Comparison of ENCODE assay signal across 16 cellular contexts in the genomic region with DNA sequence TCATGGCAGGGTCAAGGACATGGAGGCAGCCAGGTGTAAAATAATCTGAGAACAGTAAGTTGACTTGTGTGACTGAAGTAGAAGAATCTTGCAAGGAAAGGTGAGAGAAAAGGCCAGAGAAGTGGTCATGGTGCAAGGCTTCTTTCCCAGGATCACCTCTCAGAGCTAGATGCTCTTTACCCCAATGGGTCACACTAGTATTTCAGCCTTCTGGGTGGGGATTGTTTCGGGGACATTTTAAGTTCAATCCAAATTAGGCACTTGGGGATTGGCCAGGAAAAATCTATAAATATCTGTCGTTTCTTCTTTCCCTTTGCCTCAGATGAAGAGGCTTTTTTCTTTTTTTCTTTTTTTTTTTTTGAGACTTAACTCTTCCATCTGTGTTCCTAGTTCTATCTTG.
DNase-seq lines count a peak whose midpoint lies in the region; ATAC-seq and TF ChIP-seq lines count a peak whose summit lies in the region.
"Had no signal": no experiment of that assay in that cellular context is flagged by ENCODE, and none has a peak within 500 bp of the region (broad histone marks: within the 10 kb centered on the region; RNA-seq: fewer than 3 reads in every experiment).

No MANE protein-coding gene starts in this region.

- no peak overlapping the region for H3K18ac ChIP-seq in trophoblast cell (ENCODE audit: low read length)

- H3K4me1 ChIP-seq in trophoblast cell (ENCODE audit: control insufficient read depth in 1 of 2, insufficient read depth in 2 of 2, low read length in 2 of 2): peaks cover 11 to 12% of the 10 kb centered on the region in 2 experiments

- H4K12ac ChIP-seq in trophoblast cell (ENCODE audit: low read depth, low read length): no peak overlapping the region

- no peak overlapping the region for H3K14ac ChIP-seq in trophoblast cell (ENCODE audit: low read length)

- peaks cover 2% of the 10 kb centered on the region for H3K79me1 ChIP-seq in trophoblast cell (ENCODE audit: low read length)

- POLR2A ChIA-PET in AG04450 (lab: Yijun Ruan, JAX): interaction anchor here (0.6 kb wide), 1 partner anchor 20 kb away, joined by 4 read pairs; no protein-coding TSS in a partner anchor

- no peak overlapping the region for H4K91ac ChIP-seq in trophoblast cell (ENCODE audit: low read depth, low read length)

- no peak for TF ChIP-seq CTCF in AG04450 (IDR thresholded peaks at IDR 0.05; ENCODE audit: low read depth, low read length)

- H2AK5ac ChIP-seq in trophoblast cell (ENCODE audit: low read length): no peak overlapping the region

- no peak overlapping the region for H3K9ac ChIP-seq in trophoblast cell (ENCODE audit: low read length)
- H3K9ac ChIP-seq: KMS-11 had no signal

- H3K4ac ChIP-seq in trophoblast cell (ENCODE audit: low read depth, low read length): no peak overlapping the region

- H3K23ac ChIP-seq in trophoblast cell (ENCODE audit: low read length): no peak overlapping the region

- H3K27me3 ChIP-seq in AG04450 (ENCODE audit: control insufficient read depth, insufficient read depth, low read length) (no peaks in the 10 kb centered on the region), trophoblast cell (ENCODE audit: insufficient read depth, low read length) (no peaks in the 10 kb centered on the region)
- H3K27me3 ChIP-seq: neutrophil had no signal

- H3K36me3 ChIP-seq in trophoblast cell (ENCODE audit: control insufficient read depth in 1 of 2, insufficient read depth in 2 of 2, low read length in 2 of 2): peaks cover 6% of the 10 kb centered on the region in 2 experiments

- DNase-seq in AG04450 (ENCODE audit: low read depth, low spot score) (no peak), EH (ENCODE audit: low read depth) (peak; percentile 15), epithelial cell of prostate (ENCODE audit: low read depth, low spot score) (no peak), trophoblast cell (no peak), HPDE6-E6E7 (ENCODE audit: extremely low spot score) (no peak), islet precursor cell (no peak)
- DNase-seq in stimulated activated naive CD4-positive, alpha-beta T cell (lab: John Stamatoyannopoulos, UW): no peak
- DNase-seq: activated CD8-positive, alpha-beta memory T cell treated with anti-CD3 and anti-CD28 coated beads, Interleukin-2, amount 50 U/mL, for 48 hours; anterior cingulate cortex; effector CD8-positive, alpha-beta T cell; left cardiac atrium; NCI-H1694 treated with DMSO at 0.1 percent for 48 hours; stimulated activated CD4-positive, alpha-beta T cell treated with anti-CD3 and anti-CD28 coated beads, Interleukin-15, amount 100 ng/mL, for 24 hours had no signal

- no peak overlapping the region for H2BK120ac ChIP-seq in trophoblast cell (ENCODE audit: insufficient read depth, low read length, poor library complexity)

- H3K27ac ChIP-seq in AG04450 (ENCODE audit: low read depth, low read length) (peak overlapping the region; percentile 47), epithelial cell of prostate (peak overlapping the region; percentile 69), trophoblast cell (ENCODE audit: low read depth, low read length) (peak overlapping the region; percentile 39)
- H3K27ac ChIP-seq: KMS-11 had no signal

- no peak overlapping the region for H3K4me2 ChIP-seq in trophoblast cell (ENCODE audit: low read length)
- H3K4me2 ChIP-seq: KMS-11 had no signal

- ATAC-seq in GM21723 (IDR thresholded peaks at IDR 0.05; ENCODE audit: unreplicated experiment): no peak

- H2BK12ac ChIP-seq in trophoblast cell (ENCODE audit: low read length): peak overlapping the region; percentile 1

- no peaks in the 10 kb centered on the region for H3K79me2 ChIP-seq in trophoblast cell (ENCODE audit: control insufficient read depth, insufficient read depth, low read length, poor library complexity)

- WGBS in trophoblast cell (ENCODE audit: extremely low coverage, insufficient coverage, insufficient read length): no CpG with 5 or more reads among the region's 2 CpGs

- no peak overlapping the region for H2AFZ ChIP-seq in trophoblast cell (ENCODE audit: insufficient read depth, low read length, poor library complexity)

- H3K4me3 ChIP-seq in AG04450 (ENCODE audit: low read depth, low read length) (no peak overlapping the region), trophoblast cell (ENCODE audit: low read depth, low read length) (no peak overlapping the region)

- peak overlapping the region; percentile 81 for H2BK5ac ChIP-seq in trophoblast cell (ENCODE audit: low read depth, low read length, poor library complexity)

- no peak overlapping the region for H4K8ac ChIP-seq in trophoblast cell (ENCODE audit: low read depth, low read length)

- H3K9me3 ChIP-seq in AG04450 (ENCODE audit: control insufficient read depth, insufficient read depth, low read length) (no peaks in the 10 kb centered on the region), trophoblast cell (ENCODE audit: insufficient read depth, low read depth, low read length) (no peaks in the 10 kb centered on the region)
- H3K9me3 ChIP-seq: neutrophil had no signal

- CTCF ChIA-PET in AG04450 (lab: Charles Lee): interaction anchor here (1.1 to 1.5 kb wide), 2 partner anchors 10 to 311 kb away, joined by 3 to 5 read pairs; no protein-coding TSS in a partner anchor
